ENCODE assay signal across 26 cellular contexts in genomic region chr18:30862900-30863299, GRCh38.
"Had no signal": no experiment of that assay in that cellular context is flagged by ENCODE, and none has a peak within 500 bp of the region (broad histone marks: within the 10 kb centered on the region; RNA-seq: fewer than 3 reads in every experiment).

No MANE protein-coding gene starts in this region.

- ATAC-seq: body of pancreas; effector memory CD8-positive, alpha-beta T cell; gastrocnemius medialis; left lung; right lobe of liver; stimulated activated effector memory CD8-positive, alpha-beta T cell treated with anti-CD3 and anti-CD28 coated beads, Interleukin-12 subunit alpha, Interleukin-12 subunit beta, amount 100 ng/mL, for 72 hours had no signal

- H3K27me3 Mint-ChIP-seq: activated naive CD8-positive, alpha-beta T cell; effector memory CD8-positive, alpha-beta T cell; stimulated activated naive CD8-positive, alpha-beta T cell treated with anti-CD3 and anti-CD28 coated beads, Interleukin-15, Interleukin-2, amounts not matched to agents 100 ng/mL and 50 ng/mL, for 24 hours; type B pancreatic cell had no signal

- H3K27ac Mint-ChIP-seq: activated naive CD8-positive, alpha-beta T cell; effector memory CD8-positive, alpha-beta T cell; stimulated activated effector memory CD8-positive, alpha-beta T cell treated with anti-CD3 and anti-CD28 coated beads, Interleukin-12 subunit alpha, Interleukin-12 subunit beta, amount 100 ng/mL, for 72 hours; stimulated activated naive CD8-positive, alpha-beta T cell treated with anti-CD3 and anti-CD28 coated beads, Interleukin-15, Interleukin-2, amounts not matched to agents 100 ng/mL and 50 ng/mL, for 24 hours; T-helper 2 cell treated with Interferon-gamma antibody and Interleukin-4, amounts not matched to agents 5 μg/mL and 100 μg/mL, for 36 hours; type B pancreatic cell had no signal

- H3K36me3 Mint-ChIP-seq: activated naive CD8-positive, alpha-beta T cell; stimulated activated effector memory CD8-positive, alpha-beta T cell treated with anti-CD3 and anti-CD28 coated beads, Interleukin-12 subunit alpha, Interleukin-12 subunit beta, amount 100 ng/mL, for 72 hours; type B pancreatic cell had no signal

- H3K4me1 Mint-ChIP-seq: stimulated activated effector memory CD8-positive, alpha-beta T cell treated with anti-CD3 and anti-CD28 coated beads, Interleukin-12 subunit alpha, Interleukin-12 subunit beta, amount 100 ng/mL, for 72 hours had no signal

- H3K36me3 ChIP-seq: adrenal gland, cardiac muscle cell, gastrocnemius medialis, left lung, right lobe of liver, uterus had no signal

- DNase-seq: activated CD4-positive, alpha-beta T cell treated with anti-CD3 and anti-CD28 coated beads for 4 hours; activated CD4-positive, alpha-beta T cell treated with anti-CD3 and anti-CD28 coated beads, Interleukin-2, amount 50 U/mL, for 4 hours; activated effector memory CD4-positive, alpha-beta T cell treated with Interleukin-2 at 50 U/mL for 16 hours; activated naive CD4-positive, alpha-beta T cell treated with Interleukin-2 at 50 U/mL for 16 hours; activated T-cell treated with anti-CD3 and anti-CD28 coated beads for 4 hours; adrenal gland; aorta; body of pancreas; cortex of kidney; effector memory CD8-positive, alpha-beta T cell; erythroblast; gastrocnemius medialis; kidney glomerular epithelial cell; left lung; right lobe of liver; stimulated activated CD4-positive, alpha-beta T cell treated with anti-CD3 and anti-CD28 coated beads, Interleukin-4, amount 100 ng/mL, for 24 hours; T-helper 1 cell; uterus had no signal

- H3K9me3 ChIP-seq: adrenal gland, body of pancreas, gastrocnemius medialis, left lung, right lobe of liver, uterus had no signal

- H3K4me3 ChIP-seq: adrenal gland, body of pancreas, cardiac muscle cell, gastrocnemius medialis, left lung, right lobe of liver, skin epidermis, uterus had no signal

- H3K4me1 ChIP-seq: adrenal gland, body of pancreas, gastrocnemius medialis, left lung, right lobe of liver, uterus had no signal

- H3K27ac ChIP-seq: adrenal gland, body of pancreas, cardiac muscle cell, gastrocnemius medialis, left lung, right lobe of liver, skin epidermis, uterus, VCaP had no signal

- H3K9me3 Mint-ChIP-seq: type B pancreatic cell had no signal

- H3K4me3 Mint-ChIP-seq: activated naive CD8-positive, alpha-beta T cell; effector memory CD8-positive, alpha-beta T cell; stimulated activated effector memory CD8-positive, alpha-beta T cell treated with anti-CD3 and anti-CD28 coated beads, Interleukin-12 subunit alpha, Interleukin-12 subunit beta, amount 100 ng/mL, for 72 hours; stimulated activated naive CD8-positive, alpha-beta T cell treated with anti-CD3 and anti-CD28 coated beads, Interleukin-15, Interleukin-2, amounts not matched to agents 100 ng/mL and 50 ng/mL, for 24 hours; T-helper 2 cell treated with Interferon-gamma antibody and Interleukin-4, amounts not matched to agents 5 μg/mL and 100 μg/mL, for 36 hours; type B pancreatic cell had no signal

- H3K27me3 ChIP-seq: adrenal gland, body of pancreas, cardiac muscle cell, gastrocnemius medialis, left lung, right lobe of liver, uterus had no signal
